7 cellular contexts compared by ENCODE assay signal in genomic region chr1:168263130-168263529, GRCh38.
"Had no signal": no experiment of that assay in that cellular context is flagged by ENCODE, and none has a peak within 500 bp of the region (broad histone marks: within the 10 kb centered on the region; RNA-seq: fewer than 3 reads in every experiment).

No MANE protein-coding gene starts in this region.

- H3K27ac Mint-ChIP-seq: IgD-negative memory B cell had no signal

- H3K4me3 Mint-ChIP-seq: IgD-negative memory B cell had no signal

- H3K4me2 ChIP-seq: KMS-11 had no signal

- FAIRE-seq: HTR-8/SVneo had no signal

- DNase-seq: IMR-90, KBM-7, KG1 had no signal

- H3K27me3 Mint-ChIP-seq: IgD-negative memory B cell had no signal

- H3K9ac ChIP-seq: KMS-11 had no signal

- H3K27ac ChIP-seq: HL-60, KMS-11 had no signal
